ENCODE assay signal across 16 cellular contexts in the genomic region with DNA sequence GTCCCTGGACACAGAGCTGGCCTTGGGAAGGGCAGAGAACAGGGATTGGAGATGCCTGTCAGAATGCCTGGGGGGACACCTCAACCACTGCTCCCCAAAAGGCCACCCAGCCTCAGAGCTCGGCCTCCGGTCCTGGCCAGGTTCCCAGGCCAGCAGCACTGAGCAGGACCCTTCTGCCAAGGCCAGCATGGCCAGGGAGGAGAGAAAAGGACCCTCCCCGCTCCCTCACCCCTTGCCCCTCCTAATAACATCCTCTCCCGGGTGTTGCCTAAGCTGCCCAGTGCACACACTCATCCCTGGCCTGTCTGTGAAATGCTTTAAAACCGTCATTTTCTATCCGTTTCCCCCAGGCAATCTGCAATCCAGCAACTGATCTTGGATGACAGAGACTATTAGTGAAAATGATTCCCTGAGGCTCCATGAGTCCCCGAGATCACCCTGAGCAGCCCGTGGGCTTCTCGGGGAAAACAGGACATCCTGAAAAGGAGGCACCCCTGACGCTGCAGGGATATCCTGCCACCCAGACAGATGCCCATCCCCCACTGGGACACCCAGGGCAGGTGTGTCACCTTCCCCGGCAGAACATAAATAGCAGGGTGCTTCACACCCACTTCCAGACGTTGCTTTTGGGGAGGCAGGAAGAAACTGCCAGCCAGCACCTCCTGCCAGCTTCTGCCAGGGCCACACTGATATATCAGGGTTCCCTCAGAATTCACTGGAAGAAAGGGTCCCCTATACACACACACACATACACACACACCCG.
DNase-seq lines count a peak whose midpoint lies in the region; ATAC-seq and TF ChIP-seq lines count a peak whose summit lies in the region.
"Had no signal": no experiment of that assay in that cellular context is flagged by ENCODE, and none has a peak within 500 bp of the region (broad histone marks: within the 10 kb centered on the region; RNA-seq: fewer than 3 reads in every experiment).

No MANE protein-coding gene starts in this region.

- H3K9me3 Mint-ChIP-seq in activated B cell treated with CpG ODN at 0.5 μM for 24 hours, result no peaks in the 10 kb centered on the region
- no peaks in the 10 kb centered on the region for H3K9me3 Mint-ChIP-seq in WTC11
- H3K9me3 Mint-ChIP-seq: CD8-positive, alpha-beta memory T cell; memory B cell had no signal

- H3K4me1 Mint-ChIP-seq in activated B cell treated with CpG ODN at 0.5 μM for 24 hours (no peaks in the 10 kb centered on the region), WTC11 (peaks cover 8% of the 10 kb centered on the region)
- H3K4me1 Mint-ChIP-seq: CD8-positive, alpha-beta memory T cell had no signal

- ATAC-seq in activated B cell treated with CpG ODN at 0.5 μM for 24 hours (ENCODE audit: low read depth), result no peak
- ATAC-seq in WTC11, result no peak
- no peak for ATAC-seq in GM19467 (IDR thresholded peaks at IDR 0.05; ENCODE audit: unreplicated experiment)

- intact Hi-C loops in activated B cell treated with CpG ODN at 0.5 μM for 24 hours (cut with micrococcal nuclease), result no loop called here

- H3K27ac ChIP-seq in right atrium auricular region, result peak overlapping the region; percentile 55 to 63
- H3K27ac ChIP-seq: parathyroid adenoma had no signal

- peak overlapping the region; percentile 70 for H3K9ac ChIP-seq in skeletal muscle satellite cell (ENCODE audit: low read depth, low read length)
- H3K9ac ChIP-seq: parathyroid adenoma had no signal

- H3K27me3 ChIP-seq in right atrium auricular region (no peaks in the 10 kb centered on the region), skeletal muscle satellite cell (ENCODE audit: control insufficient read depth, insufficient read depth, low read length) (no peaks in the 10 kb centered on the region)

- TF ChIP-seq CTCF in activated B cell treated with CpG ODN at 0.5 μM for 24 hours (IDR thresholded peaks at IDR 0.05) (no peak), right atrium auricular region (IDR thresholded peaks at IDR 0.05) (no peak), WTC11 (IDR thresholded peaks at IDR 0.05) (no peak)

- H3K4me2 ChIP-seq in skeletal muscle satellite cell (ENCODE audit: low read length), result no peak overlapping the region

- H3K4me3 Mint-ChIP-seq in activated B cell treated with CpG ODN at 0.5 μM for 24 hours (no peak overlapping the region), WTC11 (no peak overlapping the region)
- H3K4me3 Mint-ChIP-seq: CD8-positive, alpha-beta memory T cell; memory B cell had no signal

- no peaks in the 10 kb centered on the region for H3K36me3 ChIP-seq in right atrium auricular region
- H3K36me3 ChIP-seq in skeletal muscle satellite cell (ENCODE audit: insufficient read depth, low read length), result peaks cover 41% of the 10 kb centered on the region

- H3K27me3 Mint-ChIP-seq in activated B cell treated with CpG ODN at 0.5 μM for 24 hours, result no peaks in the 10 kb centered on the region
- H3K27me3 Mint-ChIP-seq in WTC11 (ENCODE audit: low read depth), result no peaks in the 10 kb centered on the region

- DNase-seq in ELR (ENCODE audit: low read depth), result peak; percentile 85
- DNase-seq in activated B cell treated with CpG ODN at 0.5 μM for 24 hours, result peak; percentile 9
- no peak for DNase-seq in right atrium auricular region (ENCODE audit: low spot score)
- DNase-seq in WTC11 (ENCODE audit: low spot score), result no peak
- DNase-seq in activated T-cell treated with anti-CD3 and anti-CD28 coated beads, Interleukin-2, amount 50 U/mL, for 48 hours, result no peak
- DNase-seq in kidney glomerular epithelial cell (lab: John Stamatoyannopoulos, UW), result no peak
- DNase-seq: hypothalamus; KG1; NCI-H187; stimulated activated CD4-positive, alpha-beta T cell treated with anti-CD3 and anti-CD28 coated beads, Interleukin-4, amount 100 ng/mL, for 24 hours; stimulated activated naive CD4-positive, alpha-beta T cell had no signal

- CTCF ChIA-PET in activated B cell treated with CpG ODN at 0.5 μM for 24 hours (lab: Charles Lee) (no interaction called here), WTC11 (lab: Charles Lee) (interaction anchor here (2.7 kb wide), 1 partner anchor 9 kb away, joined by 10 read pairs; no protein-coding TSS in a partner anchor)

- H3K27ac Mint-ChIP-seq in activated B cell treated with CpG ODN at 0.5 μM for 24 hours, result no peak overlapping the region
- H3K27ac Mint-ChIP-seq in WTC11, result no peak overlapping the region; the same call in 1 of the 2 replicates
- H3K27ac Mint-ChIP-seq: CD8-positive, alpha-beta memory T cell; memory B cell had no signal

- no peak overlapping the region for H3K4me3 ChIP-seq in right atrium auricular region
- H3K4me3 ChIP-seq in skeletal muscle satellite cell (ENCODE audit: low read length), result no peak overlapping the region

- POLR2A ChIA-PET in activated B cell treated with CpG ODN at 0.5 μM for 24 hours (lab: Charles Lee), result no interaction called here
- POLR2A ChIA-PET in WTC11 (lab: Charles Lee), result no interaction called here

- peaks cover 0 to 76% of the 10 kb centered on the region in 2 donors for H3K4me1 ChIP-seq in right atrium auricular region
- H3K4me1 ChIP-seq in skeletal muscle satellite cell (ENCODE audit: control insufficient read depth, insufficient read depth, low read length), result peaks cover 88% of the 10 kb centered on the region
- H3K4me1 ChIP-seq: parathyroid adenoma had no signal

- H3K9me3 ChIP-seq in right atrium auricular region, result no peaks in the 10 kb centered on the region
- H3K9me3 ChIP-seq in skeletal muscle satellite cell (replicated peaks; ENCODE audit: low read length), result no peaks in the 10 kb centered on the region

- H3K36me3 Mint-ChIP-seq in activated B cell treated with CpG ODN at 0.5 μM for 24 hours (ENCODE audit: low read depth), result no peaks in the 10 kb centered on the region
- H3K36me3 Mint-ChIP-seq in WTC11, result no peaks in the 10 kb centered on the region
- H3K36me3 Mint-ChIP-seq: CD8-positive, alpha-beta memory T cell; memory B cell had no signal

TF ChIP-seq in WTC11, 78 proteins besides CTCF, POLR2A, EP300 and RAD21:
- TF ChIP-seq FOXP1 (CRISPR knock-in tag; IDR thresholded peaks at IDR 0.05; ENCODE audit: borderline replicate concordance) (no peak), TCF7 (CRISPR knock-in tag; IDR thresholded peaks at IDR 0.05; ENCODE audit: low read depth) (no peak), RORB (CRISPR knock-in tag; IDR thresholded peaks at IDR 0.05) (no peak), NR1H2 (CRISPR knock-in tag; IDR thresholded peaks at IDR 0.05) (no peak), FOXK1 (CRISPR knock-in tag; IDR thresholded peaks at IDR 0.05) (no peak), NFYB (CRISPR knock-in tag; conservative IDR thresholded peaks at IDR 0.05; ENCODE audit: low read depth) (no peak), ZNF396 (CRISPR knock-in tag; IDR thresholded peaks at IDR 0.05; ENCODE audit: borderline replicate concordance) (no peak)
- TF ChIP-seq, protein P1, sequence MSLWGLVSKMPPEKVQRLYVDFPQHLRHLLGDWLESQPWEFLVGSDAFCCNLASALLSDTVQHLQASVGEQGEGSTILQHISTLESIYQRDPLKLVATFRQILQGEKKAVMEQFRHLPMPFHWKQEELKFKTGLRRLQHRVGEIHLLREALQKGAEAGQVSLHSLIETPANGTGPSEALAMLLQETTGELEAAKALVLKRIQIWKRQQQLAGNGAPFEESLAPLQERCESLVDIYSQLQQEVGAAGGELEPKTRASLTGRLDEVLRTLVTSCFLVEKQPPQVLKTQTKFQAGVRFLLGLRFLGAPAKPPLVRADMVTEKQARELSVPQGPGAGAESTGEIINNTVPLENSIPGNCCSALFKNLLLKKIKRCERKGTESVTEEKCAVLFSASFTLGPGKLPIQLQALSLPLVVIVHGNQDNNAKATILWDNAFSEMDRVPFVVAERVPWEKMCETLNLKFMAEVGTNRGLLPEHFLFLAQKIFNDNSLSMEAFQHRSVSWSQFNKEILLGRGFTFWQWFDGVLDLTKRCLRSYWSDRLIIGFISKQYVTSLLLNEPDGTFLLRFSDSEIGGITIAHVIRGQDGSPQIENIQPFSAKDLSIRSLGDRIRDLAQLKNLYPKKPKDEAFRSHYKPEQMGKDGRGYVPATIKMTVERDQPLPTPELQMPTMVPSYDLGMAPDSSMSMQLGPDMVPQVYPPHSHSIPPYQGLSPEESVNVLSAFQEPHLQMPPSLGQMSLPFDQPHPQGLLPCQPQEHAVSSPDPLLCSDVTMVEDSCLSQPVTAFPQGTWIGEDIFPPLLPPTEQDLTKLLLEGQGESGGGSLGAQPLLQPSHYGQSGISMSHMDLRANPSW (CRISPR knock-in tag; conservative IDR thresholded peaks at IDR 0.05; ENCODE audit: low read depth), result no peak

Comparison
In these comparisons a context has a peak if more than half of its experiments do, and no peak if none do; other contexts are left out.
1. DNase-seq: peak in ELR (single experiment) and activated B cell treated with CpG ODN at 0.5 μM for 24 hours (single experiment); none in right atrium auricular region (single experiment), WTC11 (single experiment), activated T-cell treated with anti-CD3 and anti-CD28 coated beads, Interleukin-2, amount 50 U/mL, for 48 hours (0 of 2) and kidney glomerular epithelial cell (single experiment).